1 cellular context compared by ENCODE assay signal in the genomic region with DNA sequence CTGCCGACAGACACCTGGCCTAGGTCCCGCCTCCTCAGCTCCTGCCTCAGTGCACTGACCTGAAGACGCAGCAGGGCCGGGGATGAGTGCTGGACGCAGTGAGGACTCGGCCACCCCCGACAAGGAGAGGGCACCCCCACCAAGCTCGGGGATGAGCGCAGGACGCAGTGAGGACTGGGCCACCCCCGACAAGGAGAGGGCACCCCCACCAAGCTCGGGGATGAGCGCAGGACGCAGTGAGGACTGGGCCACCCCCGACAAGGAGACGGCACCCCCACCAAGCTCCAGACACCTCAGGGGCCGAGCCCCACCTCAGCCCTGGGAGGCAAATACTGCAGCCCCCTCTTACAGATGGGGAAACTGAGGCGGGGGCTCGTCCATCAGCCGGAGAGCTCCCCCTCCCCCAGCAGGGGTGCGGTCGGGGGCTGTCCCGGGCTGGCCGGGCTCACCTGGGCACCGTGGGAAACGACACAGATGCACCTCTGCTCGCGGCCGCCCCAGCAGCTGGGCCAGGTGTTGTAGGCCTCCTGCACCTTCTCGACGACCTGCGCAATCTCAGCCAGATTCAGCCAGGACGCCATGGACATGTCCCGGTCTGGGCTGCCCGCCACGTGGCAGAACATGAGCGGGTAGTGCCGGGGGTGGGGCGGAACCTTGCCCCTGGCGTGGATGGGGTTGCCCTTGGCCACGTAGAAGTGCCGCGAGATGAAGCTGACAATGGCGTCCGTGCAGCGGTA.
TF ChIP-seq lines count a peak whose summit lies in the region.

No MANE protein-coding gene starts in this region.

TF ChIP-seq in GM12878, 131 proteins besides CTCF, POLR2A, EP300 and RAD21:
- TF ChIP-seq ZZZ3 (IDR thresholded peaks at IDR 0.05; ENCODE audit: control insufficient read depth, insufficient read length, low read depth) (no peak), CHD4 (IDR thresholded peaks at IDR 0.05) (no peak)
- TF ChIP-seq, protein P1, sequence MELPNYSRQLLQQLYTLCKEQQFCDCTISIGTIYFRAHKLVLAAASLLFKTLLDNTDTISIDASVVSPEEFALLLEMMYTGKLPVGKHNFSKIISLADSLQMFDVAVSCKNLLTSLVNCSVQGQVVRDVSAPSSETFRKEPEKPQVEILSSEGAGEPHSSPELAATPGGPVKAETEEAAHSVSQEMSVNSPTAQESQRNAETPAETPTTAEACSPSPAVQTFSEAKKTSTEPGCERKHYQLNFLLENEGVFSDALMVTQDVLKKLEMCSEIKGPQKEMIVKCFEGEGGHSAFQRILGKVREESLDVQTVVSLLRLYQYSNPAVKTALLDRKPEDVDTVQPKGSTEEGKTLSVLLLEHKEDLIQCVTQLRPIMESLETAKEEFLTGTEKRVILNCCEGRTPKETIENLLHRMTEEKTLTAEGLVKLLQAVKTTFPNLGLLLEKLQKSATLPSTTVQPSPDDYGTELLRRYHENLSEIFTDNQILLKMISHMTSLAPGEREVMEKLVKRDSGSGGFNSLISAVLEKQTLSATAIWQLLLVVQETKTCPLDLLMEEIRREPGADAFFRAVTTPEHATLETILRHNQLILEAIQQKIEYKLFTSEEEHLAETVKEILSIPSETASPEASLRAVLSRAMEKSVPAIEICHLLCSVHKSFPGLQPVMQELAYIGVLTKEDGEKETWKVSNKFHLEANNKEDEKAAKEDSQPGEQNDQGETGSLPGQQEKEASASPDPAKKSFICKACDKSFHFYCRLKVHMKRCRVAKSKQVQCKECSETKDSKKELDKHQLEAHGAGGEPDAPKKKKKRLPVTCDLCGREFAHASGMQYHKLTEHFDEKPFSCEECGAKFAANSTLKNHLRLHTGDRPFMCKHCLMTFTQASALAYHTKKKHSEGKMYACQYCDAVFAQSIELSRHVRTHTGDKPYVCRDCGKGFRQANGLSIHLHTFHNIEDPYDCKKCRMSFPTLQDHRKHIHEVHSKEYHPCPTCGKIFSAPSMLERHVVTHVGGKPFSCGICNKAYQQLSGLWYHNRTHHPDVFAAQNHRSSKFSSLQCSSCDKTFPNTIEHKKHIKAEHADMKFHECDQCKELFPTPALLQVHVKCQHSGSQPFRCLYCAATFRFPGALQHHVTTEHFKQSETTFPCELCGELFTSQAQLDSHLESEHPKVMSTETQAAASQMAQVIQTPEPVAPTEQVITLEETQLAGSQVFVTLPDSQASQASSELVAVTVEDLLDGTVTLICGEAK (IDR thresholded peaks at IDR 0.05; ENCODE audit: borderline replicate concordance) = no peak
- TF ChIP-seq, protein P2, sequence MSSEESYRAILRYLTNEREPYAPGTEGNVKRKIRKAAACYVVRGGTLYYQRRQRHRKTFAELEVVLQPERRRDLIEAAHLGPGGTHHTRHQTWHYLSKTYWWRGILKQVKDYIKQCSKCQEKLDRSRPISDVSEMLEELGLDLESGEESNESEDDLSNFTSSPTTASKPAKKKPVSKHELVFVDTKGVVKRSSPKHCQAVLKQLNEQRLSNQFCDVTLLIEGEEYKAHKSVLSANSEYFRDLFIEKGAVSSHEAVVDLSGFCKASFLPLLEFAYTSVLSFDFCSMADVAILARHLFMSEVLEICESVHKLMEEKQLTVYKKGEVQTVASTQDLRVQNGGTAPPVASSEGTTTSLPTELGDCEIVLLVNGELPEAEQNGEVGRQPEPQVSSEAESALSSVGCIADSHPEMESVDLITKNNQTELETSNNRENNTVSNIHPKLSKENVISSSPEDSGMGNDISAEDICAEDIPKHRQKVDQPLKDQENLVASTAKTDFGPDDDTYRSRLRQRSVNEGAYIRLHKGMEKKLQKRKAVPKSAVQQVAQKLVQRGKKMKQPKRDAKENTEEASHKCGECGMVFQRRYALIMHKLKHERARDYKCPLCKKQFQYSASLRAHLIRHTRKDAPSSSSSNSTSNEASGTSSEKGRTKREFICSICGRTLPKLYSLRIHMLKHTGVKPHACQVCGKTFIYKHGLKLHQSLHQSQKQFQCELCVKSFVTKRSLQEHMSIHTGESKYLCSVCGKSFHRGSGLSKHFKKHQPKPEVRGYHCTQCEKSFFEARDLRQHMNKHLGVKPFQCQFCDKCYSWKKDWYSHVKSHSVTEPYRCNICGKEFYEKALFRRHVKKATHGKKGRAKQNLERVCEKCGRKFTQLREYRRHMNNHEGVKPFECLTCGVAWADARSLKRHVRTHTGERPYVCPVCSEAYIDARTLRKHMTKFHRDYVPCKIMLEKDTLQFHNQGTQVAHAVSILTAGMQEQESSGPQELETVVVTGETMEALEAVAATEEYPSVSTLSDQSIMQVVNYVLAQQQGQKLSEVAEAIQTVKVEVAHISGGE (CRISPR knock-in tag; IDR thresholded peaks at IDR 0.05) = no peak
